1 cellular context compared by ENCODE assay signal in the genomic region with DNA sequence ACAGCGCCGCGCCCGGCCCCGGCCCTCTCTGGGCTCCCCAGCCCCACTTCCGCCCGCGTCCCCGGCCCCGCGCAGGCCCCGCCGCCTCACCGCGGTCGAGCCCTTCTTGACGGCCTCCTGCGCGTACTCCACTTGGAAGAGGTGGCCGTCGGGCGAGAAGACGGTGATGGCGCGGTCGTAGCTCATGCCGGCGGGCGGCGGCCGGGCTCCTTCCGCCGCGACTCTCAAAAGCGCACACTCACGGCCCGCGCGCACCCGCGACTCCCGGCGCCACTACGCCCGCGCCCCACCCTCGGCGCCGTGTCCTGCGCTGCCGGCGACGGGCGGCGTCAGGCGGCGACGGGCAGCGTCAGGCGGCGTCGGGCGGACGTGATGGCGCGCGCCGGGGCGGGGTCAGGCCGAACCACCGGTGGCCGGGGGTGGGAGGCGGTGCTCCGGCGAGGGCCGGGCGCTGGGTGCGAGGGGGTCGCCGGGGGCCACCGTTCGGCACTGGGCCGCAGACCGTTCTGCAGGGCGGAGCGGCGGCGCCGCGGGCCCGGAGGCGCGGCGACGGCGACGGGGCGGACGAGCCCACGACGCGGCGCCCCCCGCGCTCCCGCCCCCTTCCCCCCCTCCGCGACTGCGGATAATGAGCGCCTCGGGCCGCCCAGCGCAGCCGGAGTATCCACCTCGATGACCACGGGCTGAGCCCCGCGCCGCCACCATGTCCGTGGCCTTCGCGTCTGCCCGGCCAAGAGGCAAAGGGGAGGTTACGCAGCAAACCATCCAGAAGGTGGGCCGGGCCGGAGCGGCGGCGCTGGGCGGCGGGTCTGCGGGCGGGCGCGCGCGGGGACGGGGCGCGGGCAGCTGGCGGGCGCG.
TF ChIP-seq lines count a peak whose summit lies in the region.

PSMA7 (minus strand) TSS at position 277 of the 858 bp plus-strand sequence; CDS start at position 186, 91 bp downstream.
SS18L1 (plus strand) TSS at position 652 of the 858 bp plus-strand sequence; CDS start at position 704, 52 bp downstream.

TF ChIP-seq in H1, 55 proteins besides CTCF, POLR2A, EP300 and RAD21 (continued from another document):
- TF ChIP-seq, protein P1, sequence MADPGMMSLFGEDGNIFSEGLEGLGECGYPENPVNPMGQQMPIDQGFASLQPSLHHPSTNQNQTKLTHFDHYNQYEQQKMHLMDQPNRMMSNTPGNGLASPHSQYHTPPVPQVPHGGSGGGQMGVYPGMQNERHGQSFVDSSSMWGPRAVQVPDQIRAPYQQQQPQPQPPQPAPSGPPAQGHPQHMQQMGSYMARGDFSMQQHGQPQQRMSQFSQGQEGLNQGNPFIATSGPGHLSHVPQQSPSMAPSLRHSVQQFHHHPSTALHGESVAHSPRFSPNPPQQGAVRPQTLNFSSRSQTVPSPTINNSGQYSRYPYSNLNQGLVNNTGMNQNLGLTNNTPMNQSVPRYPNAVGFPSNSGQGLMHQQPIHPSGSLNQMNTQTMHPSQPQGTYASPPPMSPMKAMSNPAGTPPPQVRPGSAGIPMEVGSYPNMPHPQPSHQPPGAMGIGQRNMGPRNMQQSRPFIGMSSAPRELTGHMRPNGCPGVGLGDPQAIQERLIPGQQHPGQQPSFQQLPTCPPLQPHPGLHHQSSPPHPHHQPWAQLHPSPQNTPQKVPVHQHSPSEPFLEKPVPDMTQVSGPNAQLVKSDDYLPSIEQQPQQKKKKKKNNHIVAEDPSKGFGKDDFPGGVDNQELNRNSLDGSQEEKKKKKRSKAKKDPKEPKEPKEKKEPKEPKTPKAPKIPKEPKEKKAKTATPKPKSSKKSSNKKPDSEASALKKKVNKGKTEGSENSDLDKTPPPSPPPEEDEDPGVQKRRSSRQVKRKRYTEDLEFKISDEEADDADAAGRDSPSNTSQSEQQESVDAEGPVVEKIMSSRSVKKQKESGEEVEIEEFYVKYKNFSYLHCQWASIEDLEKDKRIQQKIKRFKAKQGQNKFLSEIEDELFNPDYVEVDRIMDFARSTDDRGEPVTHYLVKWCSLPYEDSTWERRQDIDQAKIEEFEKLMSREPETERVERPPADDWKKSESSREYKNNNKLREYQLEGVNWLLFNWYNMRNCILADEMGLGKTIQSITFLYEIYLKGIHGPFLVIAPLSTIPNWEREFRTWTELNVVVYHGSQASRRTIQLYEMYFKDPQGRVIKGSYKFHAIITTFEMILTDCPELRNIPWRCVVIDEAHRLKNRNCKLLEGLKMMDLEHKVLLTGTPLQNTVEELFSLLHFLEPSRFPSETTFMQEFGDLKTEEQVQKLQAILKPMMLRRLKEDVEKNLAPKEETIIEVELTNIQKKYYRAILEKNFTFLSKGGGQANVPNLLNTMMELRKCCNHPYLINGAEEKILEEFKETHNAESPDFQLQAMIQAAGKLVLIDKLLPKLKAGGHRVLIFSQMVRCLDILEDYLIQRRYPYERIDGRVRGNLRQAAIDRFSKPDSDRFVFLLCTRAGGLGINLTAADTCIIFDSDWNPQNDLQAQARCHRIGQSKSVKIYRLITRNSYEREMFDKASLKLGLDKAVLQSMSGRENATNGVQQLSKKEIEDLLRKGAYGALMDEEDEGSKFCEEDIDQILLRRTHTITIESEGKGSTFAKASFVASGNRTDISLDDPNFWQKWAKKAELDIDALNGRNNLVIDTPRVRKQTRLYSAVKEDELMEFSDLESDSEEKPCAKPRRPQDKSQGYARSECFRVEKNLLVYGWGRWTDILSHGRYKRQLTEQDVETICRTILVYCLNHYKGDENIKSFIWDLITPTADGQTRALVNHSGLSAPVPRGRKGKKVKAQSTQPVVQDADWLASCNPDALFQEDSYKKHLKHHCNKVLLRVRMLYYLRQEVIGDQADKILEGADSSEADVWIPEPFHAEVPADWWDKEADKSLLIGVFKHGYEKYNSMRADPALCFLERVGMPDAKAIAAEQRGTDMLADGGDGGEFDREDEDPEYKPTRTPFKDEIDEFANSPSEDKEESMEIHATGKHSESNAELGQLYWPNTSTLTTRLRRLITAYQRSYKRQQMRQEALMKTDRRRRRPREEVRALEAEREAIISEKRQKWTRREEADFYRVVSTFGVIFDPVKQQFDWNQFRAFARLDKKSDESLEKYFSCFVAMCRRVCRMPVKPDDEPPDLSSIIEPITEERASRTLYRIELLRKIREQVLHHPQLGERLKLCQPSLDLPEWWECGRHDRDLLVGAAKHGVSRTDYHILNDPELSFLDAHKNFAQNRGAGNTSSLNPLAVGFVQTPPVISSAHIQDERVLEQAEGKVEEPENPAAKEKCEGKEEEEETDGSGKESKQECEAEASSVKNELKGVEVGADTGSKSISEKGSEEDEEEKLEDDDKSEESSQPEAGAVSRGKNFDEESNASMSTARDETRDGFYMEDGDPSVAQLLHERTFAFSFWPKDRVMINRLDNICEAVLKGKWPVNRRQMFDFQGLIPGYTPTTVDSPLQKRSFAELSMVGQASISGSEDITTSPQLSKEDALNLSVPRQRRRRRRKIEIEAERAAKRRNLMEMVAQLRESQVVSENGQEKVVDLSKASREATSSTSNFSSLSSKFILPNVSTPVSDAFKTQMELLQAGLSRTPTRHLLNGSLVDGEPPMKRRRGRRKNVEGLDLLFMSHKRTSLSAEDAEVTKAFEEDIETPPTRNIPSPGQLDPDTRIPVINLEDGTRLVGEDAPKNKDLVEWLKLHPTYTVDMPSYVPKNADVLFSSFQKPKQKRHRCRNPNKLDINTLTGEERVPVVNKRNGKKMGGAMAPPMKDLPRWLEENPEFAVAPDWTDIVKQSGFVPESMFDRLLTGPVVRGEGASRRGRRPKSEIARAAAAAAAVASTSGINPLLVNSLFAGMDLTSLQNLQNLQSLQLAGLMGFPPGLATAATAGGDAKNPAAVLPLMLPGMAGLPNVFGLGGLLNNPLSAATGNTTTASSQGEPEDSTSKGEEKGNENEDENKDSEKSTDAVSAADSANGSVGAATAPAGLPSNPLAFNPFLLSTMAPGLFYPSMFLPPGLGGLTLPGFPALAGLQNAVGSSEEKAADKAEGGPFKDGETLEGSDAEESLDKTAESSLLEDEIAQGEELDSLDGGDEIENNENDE (IDR thresholded peaks at IDR 0.05; ENCODE audit: insufficient replicate concordance, low read length) = no peak
- TF ChIP-seq HDAC6 (IDR thresholded peaks at IDR 0.05; ENCODE audit: low read depth, low read length) = no peak
- TF ChIP-seq TAF1 (IDR thresholded peaks at IDR 0.05; ENCODE audit: low read depth, low read length) = peak; percentile 74
- peak; percentile 66; the same call in 1 of the 2 replicates for TF ChIP-seq PHF8 (conservative IDR thresholded peaks at IDR 0.05; ENCODE audit: low read depth, low read length)
- TF ChIP-seq FOSL1 (IDR thresholded peaks at IDR 0.05; ENCODE audit: insufficient read depth, low read depth, low read length) = 0 out of 2 replicates have a peak, but pooled peaks have one; percentile 26
- peak; percentile 17; the same call in 1 of the 2 replicates for TF ChIP-seq MAFK (IDR thresholded peaks at IDR 0.05; ENCODE audit: low read depth, low read length)
- TF ChIP-seq, protein P2, sequence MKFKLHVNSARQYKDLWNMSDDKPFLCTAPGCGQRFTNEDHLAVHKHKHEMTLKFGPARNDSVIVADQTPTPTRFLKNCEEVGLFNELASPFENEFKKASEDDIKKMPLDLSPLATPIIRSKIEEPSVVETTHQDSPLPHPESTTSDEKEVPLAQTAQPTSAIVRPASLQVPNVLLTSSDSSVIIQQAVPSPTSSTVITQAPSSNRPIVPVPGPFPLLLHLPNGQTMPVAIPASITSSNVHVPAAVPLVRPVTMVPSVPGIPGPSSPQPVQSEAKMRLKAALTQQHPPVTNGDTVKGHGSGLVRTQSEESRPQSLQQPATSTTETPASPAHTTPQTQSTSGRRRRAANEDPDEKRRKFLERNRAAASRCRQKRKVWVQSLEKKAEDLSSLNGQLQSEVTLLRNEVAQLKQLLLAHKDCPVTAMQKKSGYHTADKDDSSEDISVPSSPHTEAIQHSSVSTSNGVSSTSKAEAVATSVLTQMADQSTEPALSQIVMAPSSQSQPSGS (IDR thresholded peaks at IDR 0.05; ENCODE audit: low read length) = no peak
- peak; percentile 12 for TF ChIP-seq NANOG (IDR thresholded peaks at IDR 0.05; ENCODE audit: insufficient read depth, low read depth, low read length, poor library complexity, severe bottlenecking)
- TF ChIP-seq CREB1 (IDR thresholded peaks at IDR 0.05) = peak; percentile 78; the same call in 1 of the 2 replicates
- peak; percentile 48; the same call in 1 of the 2 replicates for TF ChIP-seq JUND (IDR thresholded peaks at IDR 0.05; ENCODE audit: low read length)
- peak; percentile 18 for TF ChIP-seq KDM4A (IDR thresholded peaks at IDR 0.05; ENCODE audit: low read depth, low read length, severe bottlenecking)
- peak; percentile 38; the same call in 1 of the 2 replicates for TF ChIP-seq EGR1 (IDR thresholded peaks at IDR 0.05; ENCODE audit: borderline replicate concordance, low read depth, low read length)
- TF ChIP-seq GABPA (IDR thresholded peaks at IDR 0.05; ENCODE audit: borderline replicate concordance, insufficient read depth, low read length) = peak; percentile 9; the same call in 1 of the 2 replicates
- no peak for TF ChIP-seq JUN (IDR thresholded peaks at IDR 0.05; ENCODE audit: low read depth, low read length)
- TF ChIP-seq CEBPB (IDR thresholded peaks at IDR 0.05; ENCODE audit: low read depth, low read length) = no peak
- TF ChIP-seq TAF7 (optimal IDR thresholded peaks at IDR 0.05; ENCODE audit: borderline replicate concordance, low read depth, low read length) = peak; percentile 85
- peak; percentile 70 for TF ChIP-seq POLR2AphosphoS5 (IDR thresholded peaks at IDR 0.05; ENCODE audit: low read depth, low read length)
- TF ChIP-seq TBP (IDR thresholded peaks at IDR 0.05; ENCODE audit: low read depth, low read length) = 0 out of 2 replicates have a peak, but pooled peaks have one; percentile 34
- no peak for TF ChIP-seq KDM1A (IDR thresholded peaks at IDR 0.05; ENCODE audit: borderline replicate concordance, low read length)
